In the genomic region with DNA sequence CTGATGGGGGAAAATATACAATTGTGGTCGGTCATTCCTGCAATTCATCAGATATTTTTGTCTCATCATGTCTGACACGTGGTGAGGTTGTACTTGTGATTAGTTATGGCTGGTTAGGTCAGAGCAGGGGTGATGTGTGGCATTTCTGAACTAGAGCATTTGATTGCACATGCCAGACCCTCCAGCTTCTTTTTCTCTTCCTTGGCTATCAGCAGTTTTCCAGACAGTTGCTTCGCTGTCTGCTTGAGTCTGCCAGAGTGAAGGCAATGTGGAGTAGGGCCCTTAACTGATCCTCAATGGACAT, we compare ENCODE assay signal across 20 cellular contexts. TPM values are rescaled to one million over a fixed set of nuclear protein-coding genes. Genes with fewer than 3 reads are reported as not detected.
A peak's percentile ranks its signal among the peaks of the same experiment; 100 is the strongest.
DNase-seq lines count a peak whose midpoint lies in the region; ATAC-seq, FAIRE-seq and TF ChIP-seq lines count a peak whose summit lies in the region.
"Had no signal": no experiment of that assay in that cellular context is flagged by ENCODE, and none has a peak within 500 bp of the region (broad histone marks: within the 10 kb centered on the region; RNA-seq: fewer than 3 reads in every experiment).

No MANE protein-coding gene starts in this region.

- H3K27me3 Mint-ChIP-seq in type B pancreatic cell, result no peaks in the 10 kb centered on the region
- H3K27me3 Mint-ChIP-seq: CD4-positive, alpha-beta T cell had no signal

- 50% methylated on average over 3 of the region's 3 CpGs for WGBS in right cardiac atrium

- no peaks in the 10 kb centered on the region for H3K79me2 ChIP-seq in keratinocyte (ENCODE audit: control insufficient read depth, insufficient read depth, low read length)

- H3K27me3 ChIP-seq in right cardiac atrium (ENCODE audit: control insufficient read depth, insufficient read depth) (no peaks in the 10 kb centered on the region), keratinocyte (ENCODE audit: control insufficient read depth, extremely low read depth, insufficient read depth, low read length) (no peaks in the 10 kb centered on the region)

- H3K9me3 ChIP-seq in right cardiac atrium (ENCODE audit: control insufficient read depth, low read length) (no peaks in the 10 kb centered on the region), keratinocyte (ENCODE audit: control insufficient read depth, low read depth, low read length) (no peaks in the 10 kb centered on the region)

- H3K4me1 Mint-ChIP-seq in type B pancreatic cell (ENCODE audit: unreplicated experiment), result peaks cover 15% of the 10 kb centered on the region

- H3K4me3 ChIP-seq in right cardiac atrium (ENCODE audit: low read length) (no peak overlapping the region), fibroblast of mammary gland (ENCODE audit: control insufficient read depth, low read depth, low read length) (no peak overlapping the region), keratinocyte (ENCODE audit: control insufficient read depth in 2 of 3, extremely low read depth in 1 of 3, insufficient read depth in 2 of 3, low read depth in 1 of 3, low read length in 3 of 3) (peak overlapping the region in 1 of 3 experiments; percentile 19)
- H3K4me3 ChIP-seq: GM23338 had no signal

- peak overlapping the region; percentile 60 for H3K9ac ChIP-seq in keratinocyte (ENCODE audit: control insufficient read depth, extremely low read depth, insufficient read depth, low read length)

- intact Hi-C loops in right cardiac atrium (cut with DNase I), result no loop called here
- intact Hi-C loops in cardiac septum (cut with DNase I), result no loop called here

- peak overlapping the region; percentile 76 for H2AFZ ChIP-seq in keratinocyte (ENCODE audit: control insufficient read depth, low read length)

- FAIRE-seq in keratinocyte (lab: Jason Lieb, UNC), result peak; percentile 84
- FAIRE-seq: A204.1, GM12891, GM18507 had no signal

- H3K4me2 ChIP-seq in keratinocyte (ENCODE audit: control insufficient read depth, extremely low read depth, insufficient read depth, low read depth, low read length), result peak overlapping the region; percentile 80
- H3K4me2 ChIP-seq: GM23338 had no signal

- DNase-seq in right cardiac atrium, result no peak
- DNase-seq in cardiac septum (ENCODE audit: low spot score), result no peak
- DNase-seq in fibroblast of mammary gland (ENCODE audit: low read depth), result peak; percentile 7
- DNase-seq in keratinocyte (ENCODE audit: low read depth, low spot score), result no peak
- DNase-seq in type B pancreatic cell (ENCODE audit: extremely low spot score, unreplicated experiment), result no peak
- no peak for DNase-seq in DMS114 treated with DMSO at 0.1 percent for 48 hours (lab: John Stamatoyannopoulos, UW; ENCODE audit: unreplicated experiment)
- DNase-seq in iPS-NIHi7 (ENCODE audit: extremely low spot score), result no peak
- DNase-seq: CD4-positive, alpha-beta T cell; GF-D8; HCEC 1CT; KG1; NCI-H1417 treated with DMSO at 0.1 percent for 48 hours; NCI-H1930; NCI-H226; NCI-H524 treated with DMSO at 0.1 percent for 48 hours had no signal

- H3K27ac Mint-ChIP-seq in type B pancreatic cell, result peak overlapping the region; percentile 26
- H3K27ac Mint-ChIP-seq: CD4-positive, alpha-beta T cell; GM23338 had no signal

- TF ChIP-seq CTCF in fibroblast of mammary gland (conservative IDR thresholded peaks at IDR 0.05; ENCODE audit: control insufficient read depth, insufficient read depth, low read depth, low read length) (no peak), keratinocyte (optimal IDR thresholded peaks at IDR 0.05 in 1 of 3, IDR thresholded peaks at IDR 0.05 in 1 of 3, conservative IDR thresholded peaks at IDR 0.05 in 1 of 3; ENCODE audit: extremely low read depth in 1 of 3, insufficient read depth in 2 of 3, low read length in 3 of 3) (no peak), type B pancreatic cell (conservative IDR thresholded peaks at IDR 0.05) (no peak)

- no peaks in the 10 kb centered on the region for H3K36me3 ChIP-seq in keratinocyte (ENCODE audit: control insufficient read depth in 2 of 2, extremely low read depth in 1 of 2, insufficient read depth in 2 of 2, low read length in 2 of 2)

- no peaks in the 10 kb centered on the region for H4K20me1 ChIP-seq in keratinocyte (ENCODE audit: control insufficient read depth, extremely low read depth, insufficient read depth, low read length)

- no peak overlapping the region for H3K4me3 Mint-ChIP-seq in type B pancreatic cell
- H3K4me3 Mint-ChIP-seq: CD4-positive, alpha-beta T cell; GM23338 had no signal

- dilution Hi-C loops in keratinocyte (cut with MboI; ENCODE audit: extremely low pct_ligation_motif_present, low sequenced_read_pairs), result no loop called here

- no peaks in the 10 kb centered on the region for H3K9me3 Mint-ChIP-seq in type B pancreatic cell
- H3K9me3 Mint-ChIP-seq: CD4-positive, alpha-beta T cell had no signal

- peaks cover 8% of the 10 kb centered on the region for H3K36me3 Mint-ChIP-seq in type B pancreatic cell

- no peaks in the 10 kb centered on the region for H3K4me1 ChIP-seq in right cardiac atrium (ENCODE audit: control insufficient read depth, insufficient read depth, low read length)
- H3K4me1 ChIP-seq in keratinocyte (ENCODE audit: control insufficient read depth, extremely low read depth, insufficient read depth, low read length), result peaks cover 21% of the 10 kb centered on the region

- no peak for ATAC-seq in right cardiac atrium
- ATAC-seq in GM21381 (IDR thresholded peaks at IDR 0.05; ENCODE audit: unreplicated experiment), result no peak
- ATAC-seq: GM23338 had no signal

- H3K27ac ChIP-seq in right cardiac atrium (ENCODE audit: low read length) (peak overlapping the region; percentile 45), keratinocyte (ENCODE audit: control insufficient read depth, insufficient read depth, low read length) (peak overlapping the region; percentile 77)

- H3K9me1 ChIP-seq in keratinocyte (ENCODE audit: control insufficient read depth, extremely low read depth, insufficient read depth, low read length), result no peaks in the 10 kb centered on the region

RNA-seq across cellular contexts. Expression of a gene that starts 25.9 kb away (rescaled TPM):
- total RNA-seq in right cardiac atrium (10 to 100 TPM; 10.6 to 13.0 (median 11.8) TPM), cardiac septum (7.5 TPM), type B pancreatic cell (ENCODE audit: low replicate concordance) (14.3 and 22.0 TPM in 2 replicates)
- polyA plus RNA-seq in right cardiac atrium (8.0 TPM), keratinocyte (4.9 to 8.5 TPM (median 7.4 TPM) in 3 replicates)
- 12.9 TPM for polyA plus RNA-seq in keratinocyte (2011; ENCODE audit: low read depth)
- 4.9 and 8.9 TPM in 2 replicates for polyA plus RNA-seq in keratinocyte (2011; cell fraction: cytosol; rRNA removed)
- 11.9 and 15.2 TPM in 2 replicates for polyA plus RNA-seq in keratinocyte (2011; cell fraction: nucleus; rRNA removed)
- polyA plus RNA-seq in keratinocyte (2012; ENCODE audit: low replicate concordance), result 5.4 and 13.9 TPM in 2 replicates
- polyA minus RNA-seq in keratinocyte, result 1.9 to 6.2 TPM (median 5.3 TPM) in 3 replicates
- polyA minus RNA-seq in keratinocyte (2011; cell fraction: cytosol; rRNA and poly(A)+ RNA removed), result 4.2 TPM
- polyA minus RNA-seq in keratinocyte (2011; cell fraction: nucleus; rRNA and poly(A)+ RNA removed), result 15.6 and 19.9 TPM in 2 replicates

RNA-seq across cellular contexts. Expression of a gene that starts 55.7 kb away (rescaled TPM):
- total RNA-seq in right cardiac atrium (10 to 100 TPM; 13.0 to 30.5 (median 20.1) TPM), cardiac septum (16.5 TPM), type B pancreatic cell (ENCODE audit: low replicate concordance) (63.5 and 101 TPM in 2 replicates)
- polyA plus RNA-seq in right cardiac atrium (14.3 TPM), keratinocyte (81.4 to 167 TPM (median 96.2 TPM) in 3 replicates)
- 139 TPM for polyA plus RNA-seq in keratinocyte (2011; ENCODE audit: low read depth)
- 85.2 and 182 TPM in 2 replicates for polyA plus RNA-seq in keratinocyte (2011; cell fraction: cytosol; rRNA removed)
- 45.1 and 50.5 TPM in 2 replicates for polyA plus RNA-seq in keratinocyte (2011; cell fraction: nucleus; rRNA removed)
- 63.1 and 94.4 TPM in 2 replicates for polyA plus RNA-seq in keratinocyte (2012; ENCODE audit: low replicate concordance)
- 12.9 to 112 TPM (median 49.8 TPM) in 3 replicates for polyA minus RNA-seq in keratinocyte
- 121 TPM for polyA minus RNA-seq in keratinocyte (2011; cell fraction: cytosol; rRNA and poly(A)+ RNA removed)
- polyA minus RNA-seq in keratinocyte (2011; cell fraction: nucleus; rRNA and poly(A)+ RNA removed), result 19.5 and 37.6 TPM in 2 replicates
